In the genomic region with DNA sequence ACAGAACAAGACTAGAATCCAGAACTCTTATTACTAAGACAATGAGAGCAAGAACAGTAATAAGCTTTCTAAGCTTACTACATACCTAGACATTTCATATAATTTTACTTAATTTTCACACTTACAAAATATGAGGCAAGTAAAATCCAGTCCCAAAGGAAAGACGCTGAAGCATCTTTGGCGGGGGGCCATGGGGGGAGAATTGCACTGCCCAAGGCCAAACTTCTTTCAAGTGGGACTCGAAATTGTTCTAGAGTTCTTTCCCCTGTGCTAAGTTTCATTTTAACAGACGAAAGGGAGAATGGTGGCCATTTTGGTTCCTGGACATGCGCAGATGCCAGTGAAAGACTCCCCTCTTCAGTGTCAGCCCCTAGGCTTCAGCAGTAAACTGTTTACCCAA, we compare ENCODE assay signal across 16 cellular contexts.
DNase-seq lines count a peak whose midpoint lies in the region; ATAC-seq, FAIRE-seq and TF ChIP-seq lines count a peak whose summit lies in the region.
"Had no signal": no experiment of that assay in that cellular context is flagged by ENCODE, and none has a peak within 500 bp of the region (broad histone marks: within the 10 kb centered on the region; RNA-seq: fewer than 3 reads in every experiment).

No MANE protein-coding gene starts in this region.

- H3K27ac Mint-ChIP-seq in activated T-helper 17 cell treated with anti-CD3 and anti-CD28 coated beads, Interleukin-2, amount 50 U/mL, for 72 hours: peak overlapping the region; percentile 58

- H3K79me2 ChIP-seq in HepG2 (ENCODE audit: insufficient read depth, low read length): no peaks in the 10 kb centered on the region
- H3K79me2 ChIP-seq in osteoblast (ENCODE audit: insufficient read depth, low read length): no peaks in the 10 kb centered on the region

- H3K4me1 ChIP-seq in HepG2 (ENCODE audit: insufficient read depth, low read length): peaks cover 26% of the 10 kb centered on the region
- peaks cover 0 to 22% (median 0%) of the 10 kb centered on the region in 4 donors for H3K4me1 ChIP-seq in right lobe of liver
- H3K4me1 ChIP-seq in osteoblast (ENCODE audit: insufficient read depth, low read length): no peaks in the 10 kb centered on the region
- peaks cover 0 to 11% (median 6%) of the 10 kb centered on the region in 4 donors for H3K4me1 ChIP-seq in upper lobe of left lung
- H3K4me1 ChIP-seq: Caco-2 had no signal

- H3K9me3 ChIP-seq in HepG2 (ENCODE audit: low read length) (no peaks in the 10 kb centered on the region), right lobe of liver (no peaks in the 10 kb centered on the region), osteoblast (ENCODE audit: low read depth, low read length) (no peaks in the 10 kb centered on the region), upper lobe of left lung (no peaks in the 10 kb centered on the region)
- H3K9me3 ChIP-seq: Caco-2, MG63 had no signal

- TF ChIP-seq EP300 in HepG2 (IDR thresholded peaks at IDR 0.05; ENCODE audit: low read depth in 2 of 2, low read length in 2 of 2) (no peak), HepG2 (CRISPR knock-in tag; IDR thresholded peaks at IDR 0.05; ENCODE audit: borderline replicate concordance) (no peak), upper lobe of left lung (IDR thresholded peaks at IDR 0.05) (no peak)

- peaks cover 14% of the 10 kb centered on the region for H3K4me1 Mint-ChIP-seq in activated T-helper 17 cell treated with anti-CD3 and anti-CD28 coated beads, Interleukin-2, amount 50 U/mL, for 72 hours

- H3K4me2 ChIP-seq in HepG2 (ENCODE audit: low read depth, low read length): peak overlapping the region; percentile 24; the same call in 1 of the 2 replicates
- H3K4me2 ChIP-seq in osteoblast (ENCODE audit: insufficient read depth, low read length): no peak overlapping the region
- H3K4me2 ChIP-seq: PC-9 had no signal

- H2AFZ ChIP-seq in HepG2 (ENCODE audit: low read length) (no peak overlapping the region), osteoblast (ENCODE audit: low read length) (no peak overlapping the region)
- H2AFZ ChIP-seq: PC-9 had no signal

- H3K4me3 ChIP-seq in HepG2 (replicated peaks in 1 of 3; ENCODE audit: insufficient read depth in 1 of 3, low read depth in 2 of 3, low read length in 3 of 3): no peak overlapping the region
- no peak overlapping the region for H3K4me3 ChIP-seq in right lobe of liver
- no peak overlapping the region for H3K4me3 ChIP-seq in osteoblast (ENCODE audit: insufficient read depth, low read length)
- no peak overlapping the region for H3K4me3 ChIP-seq in upper lobe of left lung
- H3K4me3 ChIP-seq: MG63, PC-9 had no signal

- TF ChIP-seq RAD21 in HepG2 (CRISPR knock-in tag; IDR thresholded peaks at IDR 0.05): no peak

- peaks cover 100% of the 10 kb centered on the region for H3K36me3 Mint-ChIP-seq in activated T-helper 17 cell treated with anti-CD3 and anti-CD28 coated beads, Interleukin-2, amount 50 U/mL, for 72 hours (ENCODE audit: low read depth)

- H3K27me3 Mint-ChIP-seq in activated T-helper 17 cell treated with anti-CD3 and anti-CD28 coated beads, Interleukin-2, amount 50 U/mL, for 72 hours: no peaks in the 10 kb centered on the region
- H3K27me3 Mint-ChIP-seq: CD4-positive, CD25-positive, alpha-beta regulatory T cell had no signal

- BruUV-seq in HepG2 (replicated peaks; lab: Mats Ljungman, UMichigan): no TSS peak

- H3K4me3 Mint-ChIP-seq in activated T-helper 17 cell treated with anti-CD3 and anti-CD28 coated beads, Interleukin-2, amount 50 U/mL, for 72 hours: no peak overlapping the region

- CTCF ChIA-PET in HepG2 (lab: Yijun Ruan, JAX; ENCODE audit: low intra/inter-chr PET ratio, low total read pairs): interaction anchor here (1.6 to 2.1 kb wide), 2 partner anchors 122 to 123 kb away, joined by 6 to 8 read pairs; a partner anchor contains a TSS

- ATAC-seq in HepG2 (no peak), right lobe of liver (no peak), upper lobe of left lung (ENCODE audit: low FRiP score in 2 of 2) (no peak), HG03439 (IDR thresholded peaks at IDR 0.05; ENCODE audit: unreplicated experiment) (no peak)
- no peak for ATAC-seq in activated T-helper 17 cell treated with anti-CD3 and anti-CD28 coated beads, Interleukin-2, amount 50 U/mL, for 72 hours (replicated peaks)

- no peaks in the 10 kb centered on the region for H3K9me3 Mint-ChIP-seq in activated T-helper 17 cell treated with anti-CD3 and anti-CD28 coated beads, Interleukin-2, amount 50 U/mL, for 72 hours
- H3K9me3 Mint-ChIP-seq: CD4-positive, CD25-positive, alpha-beta regulatory T cell had no signal

- no peaks in the 10 kb centered on the region for H3K27me3 ChIP-seq in HepG2 (ENCODE audit: control insufficient read depth in 1 of 2, insufficient read depth in 2 of 2, low read length in 2 of 2)
- H3K27me3 ChIP-seq in right lobe of liver: no peaks in the 10 kb centered on the region
- no peaks in the 10 kb centered on the region for H3K27me3 ChIP-seq in osteoblast (ENCODE audit: insufficient read depth, low read length)
- no peaks in the 10 kb centered on the region for H3K27me3 ChIP-seq in upper lobe of left lung
- H3K27me3 ChIP-seq: MG63 had no signal

- FAIRE-seq in HepG2 (lab: Jason Lieb, UNC): no peak
- FAIRE-seq: H1 had no signal

- 95% methylated on average over 5 of the region's 5 CpGs for WGBS in HepG2 (ENCODE audit: low lambda C conversion rate)
- 97% methylated on average over 3 of the region's 5 CpGs for WGBS in right lobe of liver (ENCODE audit: insufficient coverage, low coverage, low lambda C conversion rate, missing lambda C conversion rate)
- 92 to 93% methylated on average over 5 of the region's 5 CpGs for WGBS in upper lobe of left lung, 2 donors

- TF ChIP-seq POLR2A in HepG2 (IDR thresholded peaks at IDR 0.05; ENCODE audit: insufficient read depth in 1 of 2, low read depth in 2 of 2, low read length in 2 of 2): no peak
- no peak for TF ChIP-seq POLR2A in right lobe of liver (IDR thresholded peaks at IDR 0.05)
- TF ChIP-seq POLR2A in upper lobe of left lung (IDR thresholded peaks at IDR 0.05): no peak

- POLR2A ChIA-PET in HepG2 (lab: Yijun Ruan, JAX): interaction anchor here (0.8 to 2.6 kb wide), 5 partner anchors 11 to 244 kb away, joined by 3 to 36 read pairs (median 4); no protein-coding TSS in a partner anchor

- in situ Hi-C loops in HepG2 (cut with HindIII; ENCODE audit: extremely low pct_ligation_motif_present, low pct_unique_long_range_greater_than_20kb): no loop called here

- H3K27ac ChIP-seq in HepG2 (ENCODE audit: extremely low read length, insufficient read depth, low read length) (no peak overlapping the region), right lobe of liver (peak overlapping the region in 1 of 3 donors; percentile 60), osteoblast (ENCODE audit: low read depth, low read length) (no peak overlapping the region), upper lobe of left lung (peak overlapping the region in 1 of 4 donors; percentile 24)
- H3K27ac ChIP-seq: PC-9 had no signal

- H3K9ac ChIP-seq in HepG2 (ENCODE audit: insufficient read depth, low read depth, low read length): no peak overlapping the region

- intact Hi-C loops in HepG2 (cut with micrococcal nuclease; ENCODE audit: unreplicated experiment): no loop called here
- intact Hi-C loops in right lobe of liver (cut with DNase I): no loop called here

- DNase-seq in HepG2 (ENCODE audit: low spot score) (no peak), right lobe of liver (no peak), osteoblast (ENCODE audit: insufficient read length, low spot score, missing footprints) (peak; percentile 26), upper lobe of left lung (no peak), SIG-M5 treated with dmso at 0.1 percent for 504 hours (lab: John Stamatoyannopoulos, UW; ENCODE audit: unreplicated experiment) (no peak)
- DNase-seq: Caco-2; CD4-positive, CD25-positive, alpha-beta regulatory T cell; Karpas-422; MG63; NCI-H1092; NCI-H2107; NCI-H2227 treated with DMSO at 0.1 percent for 48 hours had no signal

- TF ChIP-seq CTCF in HepG2 (CRISPR knock-in tag; IDR thresholded peaks at IDR 0.05) (no peak), right lobe of liver (IDR thresholded peaks at IDR 0.05) (no peak), osteoblast (IDR thresholded peaks at IDR 0.05; ENCODE audit: extremely low read depth, low read depth, low read length) (no peak), upper lobe of left lung (IDR thresholded peaks at IDR 0.05) (no peak)

- peaks cover 17 to 45% of the 10 kb centered on the region in 2 experiments for H3K36me3 ChIP-seq in HepG2 (replicated peaks in 1 of 2; ENCODE audit: control insufficient read depth in 1 of 2, insufficient read depth in 2 of 2, low read length in 2 of 2)
- H3K36me3 ChIP-seq in right lobe of liver: peaks cover 0 to 26% (median 8%) of the 10 kb centered on the region in 4 donors
- peaks cover 29% of the 10 kb centered on the region for H3K36me3 ChIP-seq in osteoblast (ENCODE audit: insufficient read depth, low read length)
- peaks cover under 1 to 96% (median 66%) of the 10 kb centered on the region in 4 donors for H3K36me3 ChIP-seq in upper lobe of left lung

- no peaks in the 10 kb centered on the region for H4K20me1 ChIP-seq in HepG2 (ENCODE audit: insufficient read depth, low read length)
- no peaks in the 10 kb centered on the region for H4K20me1 ChIP-seq in osteoblast (ENCODE audit: insufficient read depth, low read length)

TF ChIP-seq in HepG2, 621 proteins besides CTCF, POLR2A, EP300 and RAD21 (continues in another document):
- TF ChIP-seq FOXC1 (CRISPR knock-in tag; IDR thresholded peaks at IDR 0.05; ENCODE audit: borderline replicate concordance): 0 out of 2 replicates have a peak, but pooled peaks have one; percentile 21
